In the genomic region with DNA sequence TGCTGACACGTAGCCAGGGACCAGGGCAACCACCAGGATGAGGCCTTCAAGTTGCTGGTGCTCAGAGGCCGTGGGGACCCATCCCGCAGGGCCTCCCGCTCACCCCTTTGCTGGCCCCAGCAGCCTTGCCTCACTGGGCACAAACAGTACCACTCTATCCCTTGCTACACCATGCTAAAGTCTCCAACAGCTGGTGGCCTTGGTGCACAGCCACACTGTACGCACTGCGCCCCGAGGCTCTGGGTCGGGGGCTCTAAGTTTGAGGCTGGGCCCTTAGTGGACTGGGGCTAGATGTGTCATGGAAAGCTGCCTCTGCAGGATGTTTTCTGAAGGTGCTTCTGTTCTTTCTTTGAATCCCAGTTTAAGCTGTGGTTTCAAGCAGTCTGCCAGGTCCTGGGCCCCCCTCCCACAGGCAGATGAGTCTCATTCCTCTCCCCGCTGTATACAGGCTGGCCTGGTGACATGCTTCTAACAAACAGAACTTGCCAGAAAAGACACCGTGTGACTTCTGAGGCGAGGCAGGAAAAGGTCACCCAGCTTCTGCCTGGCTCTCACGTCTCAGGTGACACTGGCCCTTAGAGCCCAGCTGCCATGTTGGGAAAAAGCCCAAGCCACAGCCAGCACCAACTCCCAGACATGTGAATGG, we compare ENCODE assay signal across 5 cellular contexts. TPM values are rescaled to one million over a fixed set of nuclear protein-coding genes. Genes with fewer than 3 reads are reported as not detected.
"Had no signal": no experiment of that assay in that cellular context is flagged by ENCODE, and none has a peak within 500 bp of the region (broad histone marks: within the 10 kb centered on the region; RNA-seq: fewer than 3 reads in every experiment).

No MANE protein-coding gene starts in this region.

RNA-seq across cellular contexts. Expression of a gene that starts 15.7 kb away (rescaled TPM):
- total RNA-seq: activated B cell treated with CpG ODN at 0.5 μM for 24 hours; activated CD4-positive, alpha-beta T cell treated with anti-CD3 and anti-CD28 coated beads for 36 hours; activated CD8-positive, alpha-beta T cell treated with anti-CD3 and anti-CD28 coated beads for 36 hours; activated CD8-positive, alpha-beta T cell treated with anti-CD3 and anti-CD28 coated beads, Interleukin-2, amount 10 ng/mL, durations not matched to agents 7 days and 5 days; T-helper 17 cell had no signal
